In the genomic region with DNA sequence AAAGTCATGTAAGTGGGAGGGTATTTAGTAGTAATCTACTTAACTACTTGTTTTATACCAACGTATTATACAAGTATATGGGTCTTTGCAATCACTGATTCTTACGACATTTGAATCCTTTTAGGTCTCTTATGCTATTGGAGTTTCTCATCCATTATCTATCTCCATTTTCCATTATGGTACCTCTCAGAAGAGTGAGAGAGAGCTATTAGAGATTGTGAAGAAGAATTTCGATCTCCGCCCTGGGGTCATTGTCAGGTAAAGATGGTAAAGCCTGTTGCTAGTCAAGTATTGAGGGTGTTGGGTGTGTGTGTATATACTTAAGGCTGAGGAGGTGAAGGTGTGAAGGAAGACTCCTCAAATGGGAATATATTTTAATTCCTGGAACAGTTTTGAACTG, we compare ENCODE assay signal across 11 cellular contexts. TPM values are rescaled to one million over a fixed set of nuclear protein-coding genes. Genes with fewer than 3 reads are reported as not detected.
DNase-seq lines count a peak whose midpoint lies in the region; ATAC-seq and TF ChIP-seq lines count a peak whose summit lies in the region.
"Had no signal": no experiment of that assay in that cellular context is flagged by ENCODE, and none has a peak within 500 bp of the region (broad histone marks: within the 10 kb centered on the region; RNA-seq: fewer than 3 reads in every experiment).

No MANE protein-coding gene starts in this region.

- H3K4me1 ChIP-seq in left ventricle myocardium inferior (peaks cover 64% of the 10 kb centered on the region), tibial artery (peaks cover 0 to 42% (median 23%) of the 10 kb centered on the region in 4 donors)

- H3K4me1 Mint-ChIP-seq in activated T-helper 17 cell treated with anti-CD3 and anti-CD28 coated beads, Interleukin-2, amount 50 U/mL, for 72 hours: peaks cover 35% of the 10 kb centered on the region
- H3K4me1 Mint-ChIP-seq in immature natural killer cell: peaks cover 28 to 32% of the 10 kb centered on the region in 2 donors

- peak overlapping the region; percentile 73 for H3K27ac Mint-ChIP-seq in activated T-helper 17 cell treated with anti-CD3 and anti-CD28 coated beads, Interleukin-2, amount 50 U/mL, for 72 hours
- H3K27ac Mint-ChIP-seq in immature natural killer cell: peak overlapping the region in 4 of 6 donors; percentile 0 to 44 (median 7)

- intact Hi-C loops in left ventricle myocardium inferior (cut with micrococcal nuclease): no loop called here
- intact Hi-C loops in left ventricle myocardium superior (cut with micrococcal nuclease): no loop called here
- intact Hi-C loops in tibial artery (cut with DNase I; ENCODE audit: low total_unique reads): no loop called here

- H3K4me3 Mint-ChIP-seq in activated T-helper 17 cell treated with anti-CD3 and anti-CD28 coated beads, Interleukin-2, amount 50 U/mL, for 72 hours: peak overlapping the region; percentile 95
- no peak overlapping the region for H3K4me3 Mint-ChIP-seq in immature natural killer cell
- H3K4me3 Mint-ChIP-seq: CD14-positive monocyte had no signal

- no peak for TF ChIP-seq CTCF in left ventricle myocardium inferior (IDR thresholded peaks at IDR 0.05; ENCODE audit: borderline replicate concordance)
- TF ChIP-seq CTCF in tibial artery (IDR thresholded peaks at IDR 0.05): no peak

- H3K27ac ChIP-seq in left ventricle myocardium inferior (replicated peaks) (peak overlapping the region; percentile 100), tibial artery (peak overlapping the region; percentile 10 to 100), substantia nigra (ENCODE audit: low read depth, low read length, poor library complexity, severe bottlenecking) (no peak overlapping the region)
- H3K27ac ChIP-seq: HL-60 had no signal

- no peak for ATAC-seq in left ventricle myocardium superior
- ATAC-seq in activated T-helper 17 cell treated with anti-CD3 and anti-CD28 coated beads, Interleukin-2, amount 50 U/mL, for 72 hours (replicated peaks): no peak
- no peak for ATAC-seq in HG03565 (IDR thresholded peaks at IDR 0.05; ENCODE audit: unreplicated experiment)

- DNase-seq in left ventricle myocardium inferior (no peak), left ventricle myocardium superior (no peak), immature natural killer cell (no peak), tibial artery (no peak), substantia nigra (lab: John Stamatoyannopoulos, UW) (no peak)
- DNase-seq in activated CD8-positive, alpha-beta memory T cell treated with anti-CD3 and anti-CD28 coated beads, Interleukin-2, amount 50 U/mL, for 4 hours: no peak
- DNase-seq: anterior cingulate cortex had no signal

- H3K9me3 ChIP-seq in left ventricle myocardium inferior (replicated peaks) (no peaks in the 10 kb centered on the region), tibial artery (no peaks in the 10 kb centered on the region)

- H3K4me3 ChIP-seq in left ventricle myocardium inferior (peak overlapping the region; percentile 86), tibial artery (peak overlapping the region in 1 of 2 donors; percentile 69)

- H3K27me3 ChIP-seq in left ventricle myocardium inferior (ENCODE audit: low read depth): no peaks in the 10 kb centered on the region
- no peaks in the 10 kb centered on the region for H3K27me3 ChIP-seq in tibial artery

- H3K36me3 ChIP-seq in left ventricle myocardium inferior (peaks cover 60% of the 10 kb centered on the region), tibial artery (peaks cover 60% of the 10 kb centered on the region in 3 donors)

- H3K36me3 Mint-ChIP-seq in activated T-helper 17 cell treated with anti-CD3 and anti-CD28 coated beads, Interleukin-2, amount 50 U/mL, for 72 hours (ENCODE audit: low read depth): peaks cover 90% of the 10 kb centered on the region
- peaks cover 14 to 24% (median 23%) of the 10 kb centered on the region in 3 donors for H3K36me3 Mint-ChIP-seq in immature natural killer cell

- H3K27me3 Mint-ChIP-seq in activated T-helper 17 cell treated with anti-CD3 and anti-CD28 coated beads, Interleukin-2, amount 50 U/mL, for 72 hours: no peaks in the 10 kb centered on the region
- H3K27me3 Mint-ChIP-seq in immature natural killer cell (ENCODE audit: low read depth in 3 of 3): peaks cover 11 to 24% (median 13%) of the 10 kb centered on the region in 3 donors

- no peaks in the 10 kb centered on the region for H3K9me3 Mint-ChIP-seq in activated T-helper 17 cell treated with anti-CD3 and anti-CD28 coated beads, Interleukin-2, amount 50 U/mL, for 72 hours
- H3K9me3 Mint-ChIP-seq in immature natural killer cell: no peaks in the 10 kb centered on the region
- H3K9me3 Mint-ChIP-seq: CD14-positive monocyte had no signal

RNA-seq across cellular contexts. Expression of a gene that starts 3.8 kb away (rescaled TPM):
- total RNA-seq in left ventricle myocardium inferior (145 TPM), left ventricle myocardium superior (130 TPM)
- 100 to 1,000 TPM; 214 to 308 TPM for total RNA-seq in activated T-helper 17 cell treated with anti-CD3 and anti-CD28 coated beads, Interleukin-2, amount 50 U/mL, for 72 hours
- 100 to 1,000 TPM in 1 of 3 donors, 10 to 100 TPM in 2; 46.5 to 115 (median 63.9) TPM for polyA plus RNA-seq in immature natural killer cell

RNA-seq across cellular contexts. Expression of a gene that starts 18.5 kb away (rescaled TPM):
- total RNA-seq in left ventricle myocardium inferior: 25.5 TPM
- total RNA-seq in left ventricle myocardium superior: 28.1 TPM
- total RNA-seq in activated T-helper 17 cell treated with anti-CD3 and anti-CD28 coated beads, Interleukin-2, amount 50 U/mL, for 72 hours: 10 to 100 TPM; 21.3 to 21.7 TPM
- 10 to 100 TPM; 11.4 to 31.7 (median 21.0) TPM for polyA plus RNA-seq in immature natural killer cell

RNA-seq across cellular contexts. Expression of a gene that starts 34.6 kb away (rescaled TPM):
- total RNA-seq in left ventricle myocardium inferior (15.5 TPM), left ventricle myocardium superior (17.1 TPM)
- total RNA-seq in activated T-helper 17 cell treated with anti-CD3 and anti-CD28 coated beads, Interleukin-2, amount 50 U/mL, for 72 hours: 100 to 1,000 TPM; 103 to 124 TPM
- polyA plus RNA-seq in immature natural killer cell: 100 to 1,000 TPM; 457 to 687 (median 617) TPM

RNA-seq across cellular contexts. Expression of a gene that starts 41.5 kb away (rescaled TPM):
- total RNA-seq in left ventricle myocardium inferior (47.3 TPM), left ventricle myocardium superior (54.8 TPM)
- 10 to 100 TPM; 36.8 to 51.2 TPM for total RNA-seq in activated T-helper 17 cell treated with anti-CD3 and anti-CD28 coated beads, Interleukin-2, amount 50 U/mL, for 72 hours
- 100 to 1,000 TPM; 154 to 219 (median 201) TPM for polyA plus RNA-seq in immature natural killer cell

RNA-seq across cellular contexts. Expression of a gene that starts 52.8 kb away (rescaled TPM):
- total RNA-seq in left ventricle myocardium inferior (89.2 TPM), left ventricle myocardium superior (89.9 TPM)
- 100 to 1,000 TPM; 116 to 156 TPM for total RNA-seq in activated T-helper 17 cell treated with anti-CD3 and anti-CD28 coated beads, Interleukin-2, amount 50 U/mL, for 72 hours
- polyA plus RNA-seq in immature natural killer cell: 100 to 1,000 TPM; 224 to 326 (median 256) TPM
